In genomic region chr4:24730256-24731001, GRCh38 we compare ENCODE assay signal across 10 cellular contexts.
DNase-seq lines count a peak whose midpoint lies in the region; ATAC-seq and TF ChIP-seq lines count a peak whose summit lies in the region.
"Had no signal": no experiment of that assay in that cellular context is flagged by ENCODE, and none has a peak within 500 bp of the region (broad histone marks: within the 10 kb centered on the region; RNA-seq: fewer than 3 reads in every experiment).

No MANE protein-coding gene starts in this region.

- H3K4me1 ChIP-seq in thyroid gland: no peaks in the 10 kb centered on the region

- H3K27ac Mint-ChIP-seq in brain: peak overlapping the region in 3 of 5 experiments; percentile 62 to 82 (median 80)
- H3K27ac Mint-ChIP-seq: nephron progenitor cell had no signal

- no peak overlapping the region for H3K4me3 ChIP-seq in thyroid gland (replicated peaks in 1 of 3)

- H3K27ac ChIP-seq in thyroid gland: no peak overlapping the region

- no peaks in the 10 kb centered on the region for H3K27me3 ChIP-seq in thyroid gland

- H3K9me3 Mint-ChIP-seq in brain: no peaks in the 10 kb centered on the region
- H3K9me3 Mint-ChIP-seq: nephron progenitor cell had no signal

- no peak for ATAC-seq in left colon
- ATAC-seq in GM18498 (IDR thresholded peaks at IDR 0.05; ENCODE audit: unreplicated experiment): no peak
- no peak for ATAC-seq in GM19467 (IDR thresholded peaks at IDR 0.05; ENCODE audit: unreplicated experiment)

- TF ChIP-seq POLR2A in thyroid gland (IDR thresholded peaks at IDR 0.05): no peak

- WGBS in thyroid gland, 2 donors: 60 to 61% methylated on average over 14 to 16 of the region's 16 CpGs

- no peak for TF ChIP-seq CTCF in brain (conservative IDR thresholded peaks at IDR 0.05)
- no peak for TF ChIP-seq CTCF in thyroid gland (IDR thresholded peaks at IDR 0.05)

- DNase-seq in HT1080 (ENCODE audit: low read depth) (peak; percentile 18), left colon (peak; percentile 22 to 45), thyroid gland (peak; percentile 58 to 62), globus pallidus (ENCODE audit: low spot score) (no peak)
- no peak for DNase-seq in activated CD4-positive, alpha-beta T cell treated with anti-CD3 and anti-CD28 coated beads, Interleukin-2, amount 50 U/mL, for 48 hours
- DNase-seq: nephron progenitor cell; stimulated activated CD4-positive, alpha-beta T cell treated with anti-CD3 and anti-CD28 coated beads, Interleukin-4, amount 100 ng/mL, for 4 hours had no signal

- H3K4me3 Mint-ChIP-seq in brain: peak overlapping the region in 1 of 5 experiments; percentile 19
- H3K4me3 Mint-ChIP-seq: nephron progenitor cell had no signal

- H3K27me3 Mint-ChIP-seq in brain: no peaks in the 10 kb centered on the region

- H3K4me1 Mint-ChIP-seq in brain: peaks cover 23% of the 10 kb centered on the region

- H3K9me3 ChIP-seq in thyroid gland: no peaks in the 10 kb centered on the region

- no peaks in the 10 kb centered on the region for H3K36me3 Mint-ChIP-seq in brain

- intact Hi-C loops in left colon (cut with DNase I, micrococcal nuclease): no loop called here
- intact Hi-C loops in thyroid gland (cut with DNase I): no loop called here

- no peaks in the 10 kb centered on the region for H3K36me3 ChIP-seq in thyroid gland

Comparison
In these comparisons a context has a peak if more than half of its experiments do, and no peak if none do; other contexts are left out.
1. DNase-seq: peak in HT1080 (single experiment), left colon (2 of 2) and thyroid gland (2 of 2); none in globus pallidus (single experiment) and activated CD4-positive, alpha-beta T cell treated with anti-CD3 and anti-CD28 coated beads, Interleukin-2, amount 50 U/mL, for 48 hours (0 of 2).